In genomic region chr19:44653977-44654784, GRCh38 we compare ENCODE assay signal across 1 cellular context.
TF ChIP-seq lines count a peak whose summit lies in the region.

No MANE protein-coding gene starts in this region.

TF ChIP-seq in K562, 482 proteins besides CTCF, POLR2A, EP300 and RAD21 (continues in another document):
- TF ChIP-seq RERE (CRISPR knock-in tag; IDR thresholded peaks at IDR 0.05; ENCODE audit: borderline replicate concordance), result no peak
- TF ChIP-seq MAX (CRISPR knock-in tag; IDR thresholded peaks at IDR 0.05), result 0 out of 2 replicates have a peak, but pooled peaks have one; percentile 33
- TF ChIP-seq RAD51 (IDR thresholded peaks at IDR 0.05; ENCODE audit: borderline replicate concordance, low read depth), result peak; percentile 42; the same call in 1 of the 2 replicates
- no peak for TF ChIP-seq ZNF644 (tag; IDR thresholded peaks at IDR 0.05; ENCODE audit: low read depth)
- no peak for TF ChIP-seq MLLT1 (IDR thresholded peaks at IDR 0.05)
- TF ChIP-seq ZNF609 (CRISPR knock-in tag; IDR thresholded peaks at IDR 0.05; ENCODE audit: borderline replicate concordance), result no peak
- peak; percentile 72 for TF ChIP-seq USF1 (CRISPR knock-in tag; IDR thresholded peaks at IDR 0.05)
- peak; percentile 48; the same call in 1 of the 2 replicates for TF ChIP-seq CTBP1 (IDR thresholded peaks at IDR 0.05; ENCODE audit: borderline replicate concordance)
- TF ChIP-seq ZNF77 (CRISPR knock-in tag; IDR thresholded peaks at IDR 0.05), result no peak
- no peak for TF ChIP-seq ETV1 (tag; conservative IDR thresholded peaks at IDR 0.05; ENCODE audit: low read depth)
- no peak for TF ChIP-seq MED1 (CRISPR knock-in tag; IDR thresholded peaks at IDR 0.05; ENCODE audit: borderline replicate concordance)
- no peak for TF ChIP-seq ZBTB40 (IDR thresholded peaks at IDR 0.05)
- TF ChIP-seq ZBTB40 (CRISPR knock-in tag; IDR thresholded peaks at IDR 0.05), result no peak
- peak in 1 of 2 experiments; percentile 63; a peak in 2 of 4 replicates for TF ChIP-seq MAZ (CRISPR knock-in tag; conservative IDR thresholded peaks at IDR 0.05 in 1 of 2, IDR thresholded peaks at IDR 0.05 in 1 of 2)
- no peak for TF ChIP-seq PTTG1 (tag; IDR thresholded peaks at IDR 0.05; ENCODE audit: low read depth)
- TF ChIP-seq ILK (tag; IDR thresholded peaks at IDR 0.05; ENCODE audit: borderline replicate concordance, low read depth), result no peak
- peak; percentile 74 for TF ChIP-seq SMC3 (conservative IDR thresholded peaks at IDR 0.05; ENCODE audit: insufficient read depth, low read depth, low read length)
- 0 out of 4 replicates have a peak, but pooled peaks of 1 of the 2 experiments have one; percentile 31 for TF ChIP-seq RCOR1 (IDR thresholded peaks at IDR 0.05; ENCODE audit: borderline replicate concordance in 1 of 2, low read depth in 2 of 2, low read length in 2 of 2)
- TF ChIP-seq SIN3A (IDR thresholded peaks at IDR 0.05; ENCODE audit: borderline replicate concordance in 2 of 2, control insufficient read depth in 1 of 2, low read depth in 2 of 2, low read length in 2 of 2), result no peak
- TF ChIP-seq MAFK (IDR thresholded peaks at IDR 0.05; ENCODE audit: low read length), result peak; percentile 66
- no peak for TF ChIP-seq NUFIP1 (IDR thresholded peaks at IDR 0.05; ENCODE audit: partially characterized antibody)
- TF ChIP-seq ZBTB33 (CRISPR knock-in tag; IDR thresholded peaks at IDR 0.05), result peak; percentile 63; the same call in 1 of the 2 replicates
- no peak for TF ChIP-seq RUNX1 (IDR thresholded peaks at IDR 0.05; ENCODE audit: low read depth)
- TF ChIP-seq C11orf30 (IDR thresholded peaks at IDR 0.05; ENCODE audit: low read depth), result peak; percentile 62; the same call in 1 of the 2 replicates
- TF ChIP-seq XRCC5 (IDR thresholded peaks at IDR 0.05; ENCODE audit: low read depth, low read length), result 0 out of 2 replicates have a peak, but pooled peaks have one; percentile 39
- no peak for TF ChIP-seq MNT (conservative IDR thresholded peaks at IDR 0.05)
